In the genomic region with DNA sequence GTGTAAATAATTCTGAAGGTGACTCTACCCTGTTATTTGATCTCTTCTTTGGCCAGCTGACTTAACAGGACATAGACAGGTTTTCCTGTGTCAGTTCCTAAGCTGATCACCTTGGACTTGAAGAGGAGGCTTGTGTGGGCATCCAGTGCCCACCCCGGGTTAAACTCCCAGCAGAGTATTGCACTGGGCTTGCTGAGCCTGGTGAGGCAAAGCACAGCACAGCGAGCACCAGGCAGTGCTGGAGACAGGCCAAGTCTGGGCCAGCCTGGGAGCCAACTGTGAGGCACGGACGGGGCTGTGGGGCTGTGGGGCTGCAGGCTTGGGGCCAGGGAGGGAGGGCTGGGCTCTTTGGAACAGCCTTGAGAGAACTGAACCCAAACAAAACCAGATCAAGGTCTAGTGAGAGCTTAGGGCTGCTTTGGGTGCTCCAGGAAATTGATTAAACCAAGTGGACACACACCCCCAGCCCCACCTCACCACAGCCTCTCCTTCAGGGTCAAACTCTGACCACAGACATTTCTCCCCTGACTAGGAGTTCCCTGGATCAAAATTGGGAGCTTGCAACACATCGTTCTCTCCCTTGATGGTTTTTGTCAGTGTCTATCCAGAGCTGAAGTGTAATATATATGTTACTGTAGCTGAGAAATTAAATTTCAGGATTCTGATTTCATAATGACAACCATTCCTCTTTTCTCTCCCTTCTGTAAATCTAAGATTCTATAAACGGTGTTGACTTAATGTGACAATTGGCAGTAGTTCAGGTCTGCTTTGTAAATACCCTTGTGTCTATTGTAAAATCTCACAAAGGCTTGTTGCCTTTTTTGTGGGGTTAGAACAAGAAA, we compare ENCODE assay signal across 11 cellular contexts. TPM values are rescaled to one million over a fixed set of nuclear protein-coding genes. Genes with fewer than 3 reads are reported as not detected.
A peak's percentile ranks its signal among the peaks of the same experiment; 100 is the strongest.
DNase-seq lines count a peak whose midpoint lies in the region; ATAC-seq, FAIRE-seq and TF ChIP-seq lines count a peak whose summit lies in the region.
"Had no signal": no experiment of that assay in that cellular context is flagged by ENCODE, and none has a peak within 500 bp of the region (broad histone marks: within the 10 kb centered on the region; RNA-seq: fewer than 3 reads in every experiment).

No MANE protein-coding gene starts in this region.

- H3K9ac ChIP-seq in endodermal cell (ENCODE audit: extremely low read depth, low read length, poor library complexity, severe bottlenecking), result no peak overlapping the region

- no peak overlapping the region for H3K27ac Mint-ChIP-seq in activated T-helper 1 cell treated with anti-CD3 and anti-CD28 coated beads, Interleukin-12 subunit alpha, Interleukin-12 subunit beta, Interleukin-2, Interleukin-4 antibody, amounts not matched to agents 30 ng/mL and 10 ng/mL and 1 ng/mL, durations not matched to agents 14 hours and 24 hours and 36 hours
- no peak overlapping the region for H3K27ac Mint-ChIP-seq in endodermal cell
- H3K27ac Mint-ChIP-seq: activated CD8-positive, alpha-beta T cell treated with anti-CD3 and anti-CD28 coated beads, Interleukin-2, amount 10 ng/mL, durations not matched to agents 7 days and 5 days had no signal

- peaks cover 0 to 17% (median 0%) of the 10 kb centered on the region in 4 donors for H3K4me1 ChIP-seq in Peyer's patch
- H3K4me1 ChIP-seq in esophagus muscularis mucosa, result peaks cover 12 to 21% (median 20%) of the 10 kb centered on the region in 4 donors
- H3K4me1 ChIP-seq in endodermal cell (ENCODE audit: control insufficient read depth, insufficient read depth, low read length), result no peaks in the 10 kb centered on the region

- peak overlapping the region in 1 of 4 donors; percentile 10 for H3K27ac ChIP-seq in Peyer's patch
- H3K27ac ChIP-seq in esophagus muscularis mucosa (replicated peaks in 1 of 4), result no peak overlapping the region
- no peak overlapping the region for H3K27ac ChIP-seq in endodermal cell (ENCODE audit: low read depth, low read length)
- H3K27ac ChIP-seq: upper lobe of left lung had no signal

- peaks cover 6% of the 10 kb centered on the region for H3K27me3 Mint-ChIP-seq in activated T-helper 1 cell treated with anti-CD3 and anti-CD28 coated beads, Interleukin-12 subunit alpha, Interleukin-12 subunit beta, Interleukin-2, Interleukin-4 antibody, amounts not matched to agents 30 ng/mL and 10 ng/mL and 1 ng/mL, durations not matched to agents 14 hours and 24 hours and 36 hours (ENCODE audit: insufficient read depth)
- H3K27me3 Mint-ChIP-seq in endodermal cell (ENCODE audit: insufficient read depth), result no peaks in the 10 kb centered on the region

- H3K27me3 ChIP-seq in Peyer's patch, result no peaks in the 10 kb centered on the region
- no peaks in the 10 kb centered on the region for H3K27me3 ChIP-seq in esophagus muscularis mucosa
- H3K27me3 ChIP-seq in endodermal cell (ENCODE audit: control insufficient read depth, insufficient read depth, low read length, poor library complexity, severe bottlenecking), result no peaks in the 10 kb centered on the region
- H3K27me3 ChIP-seq: upper lobe of left lung had no signal

- no peaks in the 10 kb centered on the region for H3K36me3 ChIP-seq in Peyer's patch
- H3K36me3 ChIP-seq in esophagus muscularis mucosa, result no peaks in the 10 kb centered on the region
- no peaks in the 10 kb centered on the region for H3K36me3 ChIP-seq in endodermal cell (ENCODE audit: control insufficient read depth, insufficient read depth, low read length)
- H3K36me3 ChIP-seq: upper lobe of left lung had no signal

- TF ChIP-seq CTCF in Peyer's patch (IDR thresholded peaks at IDR 0.05) (no peak), fibroblast of the aortic adventitia (IDR thresholded peaks at IDR 0.05; ENCODE audit: insufficient read depth, low read length) (no peak), esophagus muscularis mucosa (IDR thresholded peaks at IDR 0.05) (no peak), endodermal cell (conservative IDR thresholded peaks at IDR 0.05) (no peak)

- H3K4me3 ChIP-seq in Peyer's patch (no peak overlapping the region), fibroblast of the aortic adventitia (ENCODE audit: low read depth, low read length) (no peak overlapping the region), esophagus muscularis mucosa (no peak overlapping the region), endodermal cell (ENCODE audit: low read length) (no peak overlapping the region)
- H3K4me3 ChIP-seq: upper lobe of left lung had no signal

- no peaks in the 10 kb centered on the region for H3K9me3 ChIP-seq in Peyer's patch
- no peaks in the 10 kb centered on the region for H3K9me3 ChIP-seq in esophagus muscularis mucosa
- H3K9me3 ChIP-seq in endodermal cell (ENCODE audit: control insufficient read depth, low read length), result no peaks in the 10 kb centered on the region
- H3K9me3 ChIP-seq: upper lobe of left lung had no signal

- FAIRE-seq in HTR-8/SVneo (lab: Jason Lieb, UNC), result peak; percentile 52
- FAIRE-seq: colon had no signal

- 59% methylated on average over 2 of the region's 6 CpGs for WGBS in esophagus muscularis mucosa
- WGBS in endodermal cell (ENCODE audit: insufficient coverage in 1 of 2, insufficient read length in 1 of 2), 2 experiments, result 78 to 88% methylated on average over 3 to 6 of the region's 6 CpGs

- H3K36me3 Mint-ChIP-seq in activated T-helper 1 cell treated with anti-CD3 and anti-CD28 coated beads, Interleukin-12 subunit alpha, Interleukin-12 subunit beta, Interleukin-2, Interleukin-4 antibody, amounts not matched to agents 30 ng/mL and 10 ng/mL and 1 ng/mL, durations not matched to agents 14 hours and 24 hours and 36 hours (ENCODE audit: low read depth), result no peaks in the 10 kb centered on the region
- H3K36me3 Mint-ChIP-seq in endodermal cell (ENCODE audit: low read depth), result no peaks in the 10 kb centered on the region

- no peak for ATAC-seq in HG03045 (IDR thresholded peaks at IDR 0.05; ENCODE audit: unreplicated experiment)
- ATAC-seq: activated CD8-positive, alpha-beta T cell treated with anti-CD3 and anti-CD28 coated beads, Interleukin-2, amount 10 ng/mL, durations not matched to agents 7 days and 5 days had no signal

- H3K4me1 Mint-ChIP-seq in activated T-helper 1 cell treated with anti-CD3 and anti-CD28 coated beads, Interleukin-12 subunit alpha, Interleukin-12 subunit beta, Interleukin-2, Interleukin-4 antibody, amounts not matched to agents 30 ng/mL and 10 ng/mL and 1 ng/mL, durations not matched to agents 14 hours and 24 hours and 36 hours (ENCODE audit: low read depth), result peaks cover 8% of the 10 kb centered on the region
- no peaks in the 10 kb centered on the region for H3K4me1 Mint-ChIP-seq in endodermal cell

- DNase-seq in HTR-8/SVneo (ENCODE audit: insufficient read length, low spot score), result no peak
- peak in 2 of 3 donors; percentile 65 to 75 for DNase-seq in Peyer's patch
- DNase-seq in fibroblast of the aortic adventitia (ENCODE audit: low read depth), result peak; percentile 23
- DNase-seq in putamen (ENCODE audit: low spot score), result peak; percentile 82
- DNase-seq in esophagus muscularis mucosa (ENCODE audit: extremely low spot score), result no peak
- DNase-seq in activated T-helper 1 cell treated with anti-CD3 and anti-CD28 coated beads, Interleukin-12 subunit alpha, Interleukin-12 subunit beta, Interleukin-2, Interleukin-4 antibody, amounts not matched to agents 30 ng/mL and 10 ng/mL and 1 ng/mL, durations not matched to agents 14 hours and 24 hours and 36 hours (ENCODE audit: low spot score), result no peak
- DNase-seq in endodermal cell, result no peak
- DNase-seq: activated CD8-positive, alpha-beta T cell treated with anti-CD3 and anti-CD28 coated beads, Interleukin-2, amount 10 ng/mL, durations not matched to agents 7 days and 5 days; upper lobe of left lung had no signal

- no peak for TF ChIP-seq EP300 in esophagus muscularis mucosa (IDR thresholded peaks at IDR 0.05)

- H3K9me3 Mint-ChIP-seq in activated T-helper 1 cell treated with anti-CD3 and anti-CD28 coated beads, Interleukin-12 subunit alpha, Interleukin-12 subunit beta, Interleukin-2, Interleukin-4 antibody, amounts not matched to agents 30 ng/mL and 10 ng/mL and 1 ng/mL, durations not matched to agents 14 hours and 24 hours and 36 hours, result no peaks in the 10 kb centered on the region
- H3K9me3 Mint-ChIP-seq in endodermal cell, result peaks cover 2% of the 10 kb centered on the region

- no peak for TF ChIP-seq POLR2A in Peyer's patch (IDR thresholded peaks at IDR 0.05)
- no peak for TF ChIP-seq POLR2A in esophagus muscularis mucosa (IDR thresholded peaks at IDR 0.05; ENCODE audit: low read depth)

- H3K4me3 Mint-ChIP-seq in activated T-helper 1 cell treated with anti-CD3 and anti-CD28 coated beads, Interleukin-12 subunit alpha, Interleukin-12 subunit beta, Interleukin-2, Interleukin-4 antibody, amounts not matched to agents 30 ng/mL and 10 ng/mL and 1 ng/mL, durations not matched to agents 14 hours and 24 hours and 36 hours, result no peak overlapping the region
- H3K4me3 Mint-ChIP-seq in endodermal cell, result no peak overlapping the region
- H3K4me3 Mint-ChIP-seq: activated CD8-positive, alpha-beta T cell treated with anti-CD3 and anti-CD28 coated beads, Interleukin-2, amount 10 ng/mL, durations not matched to agents 7 days and 5 days had no signal

- intact Hi-C loops in esophagus muscularis mucosa (cut with DNase I), result loop anchor here (5.0 to 10.0 kb wide), 2 partner anchors 38 to 281 kb away; no protein-coding TSS in a partner anchor
- intact Hi-C loops in activated T-helper 1 cell treated with anti-CD3 and anti-CD28 coated beads, Interleukin-12 subunit alpha, Interleukin-12 subunit beta, Interleukin-2, Interleukin-4 antibody, amounts not matched to agents 30 ng/mL and 10 ng/mL and 1 ng/mL, durations not matched to agents 14 hours and 24 hours and 36 hours (cut with micrococcal nuclease), result loop anchor here (2.0 to 10.0 kb wide), 2 partner anchors 41 to 419 kb away; no protein-coding TSS in a partner anchor

RNA-seq across cellular contexts. Expression of a gene that starts 5.1 kb away (rescaled TPM):
- total RNA-seq in Peyer's patch (not detected), fibroblast of the aortic adventitia (ENCODE audit: low replicate concordance) (not detected in 2 replicates), esophagus muscularis mucosa (not detected), endodermal cell (not detected)
- total RNA-seq in activated T-helper 1 cell treated with anti-CD3 and anti-CD28 coated beads, Interleukin-12 subunit alpha, Interleukin-12 subunit beta, Interleukin-2, Interleukin-4 antibody, amounts not matched to agents 30 ng/mL and 10 ng/mL and 1 ng/mL, durations not matched to agents 14 hours and 24 hours and 36 hours, result not detected in 2 replicates
- polyA plus RNA-seq in endodermal cell (2013, experiment 1 of 2), result not detected
- not detected for polyA plus RNA-seq in endodermal cell (2013, experiment 2 of 2)
- total RNA-seq: activated CD8-positive, alpha-beta T cell treated with anti-CD3 and anti-CD28 coated beads, Interleukin-2, amount 10 ng/mL, durations not matched to agents 7 days and 5 days; upper lobe of left lung had no signal

Comparison
In these comparisons a context has a peak if more than half of its experiments do, and no peak if none do; other contexts are left out.
1. DNase-seq: peak in Peyer's patch (2 of 3), fibroblast of the aortic adventitia (single experiment) and putamen (single experiment); none in HTR-8/SVneo (single experiment), esophagus muscularis mucosa (single experiment), activated T-helper 1 cell treated with anti-CD3 and anti-CD28 coated beads, Interleukin-12 subunit alpha, Interleukin-12 subunit beta, Interleukin-2, Interleukin-4 antibody, amounts not matched to agents 30 ng/mL and 10 ng/mL and 1 ng/mL, durations not matched to agents 14 hours and 24 hours and 36 hours (single experiment) and endodermal cell (single experiment).